In the genomic region with DNA sequence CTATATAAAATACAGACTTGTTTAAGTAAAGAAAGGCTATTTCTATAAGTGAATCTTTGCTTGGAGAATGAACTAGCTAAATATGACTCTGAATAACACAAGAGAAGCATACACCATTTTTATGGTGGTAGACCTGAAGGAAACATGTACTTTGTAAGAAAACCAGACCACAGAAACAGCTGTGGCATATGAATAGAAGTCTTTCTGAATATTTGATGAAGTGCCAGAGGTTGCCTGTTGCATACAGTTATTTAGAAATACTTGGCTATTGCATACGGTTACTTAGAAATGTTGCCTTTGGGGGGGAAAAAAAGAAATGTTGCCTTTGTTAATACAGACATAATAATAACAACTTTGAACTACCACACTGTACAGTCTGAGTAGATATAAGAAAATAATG, we compare ENCODE assay signal across 19 cellular contexts. TPM values are rescaled to one million over a fixed set of nuclear protein-coding genes. Genes with fewer than 3 reads are reported as not detected.
DNase-seq lines count a peak whose midpoint lies in the region; ATAC-seq and TF ChIP-seq lines count a peak whose summit lies in the region.
"Had no signal": no experiment of that assay in that cellular context is flagged by ENCODE, and none has a peak within 500 bp of the region (broad histone marks: within the 10 kb centered on the region; RNA-seq: fewer than 3 reads in every experiment).

No MANE protein-coding gene starts in this region.

- ATAC-seq in left cardiac atrium = no peak

- H3K4me2 ChIP-seq in mammary epithelial cell (ENCODE audit: insufficient read depth, low read depth, low read length) = no peak overlapping the region
- H3K4me2 ChIP-seq in SK-N-SH = no peak overlapping the region
- H3K4me2 ChIP-seq: BLaER1 treated with 17β-estradiol and CSF1 and Interleukin-3, amounts not matched to agents 10 nM and 100 nM; PC-9 had no signal

- no peak for TF ChIP-seq RAD21 in SK-N-SH (IDR thresholded peaks at IDR 0.05; ENCODE audit: low read length)

- dilution Hi-C loops in mammary epithelial cell (cut with HindIII; ENCODE audit: low sequenced_read_pairs) = no loop called here

- no peaks in the 10 kb centered on the region for H3F3A ChIP-seq in SK-N-SH (replicated peaks; ENCODE audit: insufficient read depth)

- no peak for TF ChIP-seq EP300 in SK-N-SH (IDR thresholded peaks at IDR 0.05; ENCODE audit: borderline replicate concordance in 1 of 2, low read depth in 1 of 2, low read length in 1 of 2)

- peak; percentile 62 for DNase-seq in AG10803 (ENCODE audit: low read depth)
- DNase-seq in SJCRH30 = peak; percentile 37 to 74
- DNase-seq in mammary epithelial cell = peak; percentile 27
- peak; percentile 42 for DNase-seq in fibroblast of the aortic adventitia (ENCODE audit: low read depth)
- no peak for DNase-seq in NCI-H2081 treated with DMSO at 0.1 percent for 48 hours (lab: John Stamatoyannopoulos, UW)
- no peak for DNase-seq in left cardiac atrium
- no peak for DNase-seq in RPMI8226
- no peak for DNase-seq in SK-N-SH
- DNase-seq: CD8-positive, alpha-beta memory T cell; DMS79 treated with DMSO at 0.1 percent for 48 hours; KBM-7; NCI-H1436 treated with DMSO at 0.1 percent for 48 hours; NCI-H2081; NCI-H510A treated with DMSO at 0.1 percent for 48 hours; NCI-H82; PC-9 had no signal

- intact Hi-C loops in mammary epithelial cell (cut with micrococcal nuclease) = no loop called here
- intact Hi-C loops in left cardiac atrium (cut with DNase I) = no loop called here

- no peaks in the 10 kb centered on the region for H3K79me2 ChIP-seq in mammary epithelial cell (ENCODE audit: insufficient read depth, low read length)
- H3K79me2 ChIP-seq in SK-N-SH (ENCODE audit: insufficient read depth) = no peaks in the 10 kb centered on the region

- POLR2A ChIA-PET in SK-N-SH (lab: Yijun Ruan, JAX) = no interaction called here

- H3K27ac ChIP-seq in SJCRH30 (peak overlapping the region; percentile 63), mammary epithelial cell (ENCODE audit: insufficient read depth, low read depth, low read length) (no peak overlapping the region), SK-N-SH (ENCODE audit: low read depth in 2 of 2, low read length in 1 of 2) (no peak overlapping the region)
- H3K27ac ChIP-seq: BLaER1 treated with 17β-estradiol and CSF1 and Interleukin-3, amounts not matched to agents 10 nM and 100 nM; PC-9 had no signal

- in situ Hi-C loops in mammary epithelial cell (cut with MboI; ENCODE audit: low sequenced_read_pairs in 2 of 2) = no loop called here

- H3K9me3 ChIP-seq in SJCRH30 (replicated peaks) = no peaks in the 10 kb centered on the region
- no peaks in the 10 kb centered on the region for H3K9me3 ChIP-seq in mammary epithelial cell (replicated peaks; ENCODE audit: insufficient read depth, low read length)
- H3K9me3 ChIP-seq in SK-N-SH = no peaks in the 10 kb centered on the region; the same call in 1 of the 2 replicates
- H3K9me3 ChIP-seq: BLaER1 treated with 17β-estradiol and CSF1 and Interleukin-3, amounts not matched to agents 10 nM and 100 nM; HAP-1 had no signal

- CTCF ChIA-PET in mammary epithelial cell (lab: Charles Lee; ENCODE audit: low non-redundant PET) (no interaction called here), SK-N-SH (lab: Yijun Ruan, JAX) (no interaction called here)

- H3K36me3 ChIP-seq in SJCRH30 (no peaks in the 10 kb centered on the region), mammary epithelial cell (ENCODE audit: insufficient read depth, low read length) (no peaks in the 10 kb centered on the region), SK-N-SH (replicated peaks in 1 of 2; ENCODE audit: control insufficient read depth in 1 of 2, insufficient read depth in 2 of 2, low read length in 1 of 2) (no peaks in the 10 kb centered on the region)
- H3K36me3 ChIP-seq: BLaER1 treated with 17β-estradiol and CSF1 and Interleukin-3, amounts not matched to agents 10 nM and 100 nM; HAP-1 had no signal

- H3K9ac ChIP-seq in mammary epithelial cell (ENCODE audit: insufficient read depth, low read length) = no peak overlapping the region
- no peak overlapping the region for H3K9ac ChIP-seq in SK-N-SH
- H3K9ac ChIP-seq: BLaER1 treated with 17β-estradiol and CSF1 and Interleukin-3, amounts not matched to agents 10 nM and 100 nM had no signal

- no peaks in the 10 kb centered on the region for H3K27me3 ChIP-seq in SJCRH30
- peaks cover 2% of the 10 kb centered on the region for H3K27me3 ChIP-seq in mammary epithelial cell (ENCODE audit: insufficient read depth, low read length)
- H3K27me3 ChIP-seq in SK-N-SH (ENCODE audit: insufficient read depth) = peaks cover 5% of the 10 kb centered on the region; the same call in 1 of the 2 replicates
- H3K27me3 ChIP-seq: BLaER1 treated with 17β-estradiol and CSF1 and Interleukin-3, amounts not matched to agents 10 nM and 100 nM had no signal

- BruUV-seq in mammary epithelial cell (replicated peaks; lab: Mats Ljungman, UMichigan) = no TSS peak

- H4K20me1 ChIP-seq in mammary epithelial cell (ENCODE audit: insufficient read depth, low read length) = no peaks in the 10 kb centered on the region
- no peaks in the 10 kb centered on the region for H4K20me1 ChIP-seq in SK-N-SH (ENCODE audit: insufficient read depth)
- H4K20me1 ChIP-seq: BLaER1 treated with 17β-estradiol and CSF1 and Interleukin-3, amounts not matched to agents 10 nM and 100 nM had no signal

- H3K9me2 ChIP-seq in SK-N-SH = no peaks in the 10 kb centered on the region

- TF ChIP-seq CTCF in AG10803 (conservative IDR thresholded peaks at IDR 0.05; ENCODE audit: low read length) (no peak), mammary epithelial cell (conservative IDR thresholded peaks at IDR 0.05 in 1 of 2, IDR thresholded peaks at IDR 0.05 in 1 of 2; ENCODE audit: extremely low read depth in 1 of 2, insufficient read depth in 1 of 2, low read depth in 1 of 2, low read length in 2 of 2) (no peak), fibroblast of the aortic adventitia (IDR thresholded peaks at IDR 0.05; ENCODE audit: insufficient read depth, low read length) (no peak), SK-N-SH (IDR thresholded peaks at IDR 0.05) (no peak)

- H2AFZ ChIP-seq in mammary epithelial cell (ENCODE audit: low read depth, low read length) (no peak overlapping the region), SK-N-SH (ENCODE audit: low read depth) (no peak overlapping the region)
- H2AFZ ChIP-seq: PC-9 had no signal

- H3K4me3 ChIP-seq in AG10803 (ENCODE audit: low read length) (no peak overlapping the region), SJCRH30 (no peak overlapping the region), mammary epithelial cell (replicated peaks in 1 of 3; ENCODE audit: insufficient read depth in 1 of 3, low read depth in 2 of 3, low read length in 3 of 3) (no peak overlapping the region), fibroblast of the aortic adventitia (ENCODE audit: low read depth, low read length) (no peak overlapping the region), SK-N-SH (ENCODE audit: low read depth in 2 of 2, low read length in 1 of 2) (no peak overlapping the region)
- H3K4me3 ChIP-seq: BLaER1 treated with 17β-estradiol and CSF1 and Interleukin-3, amounts not matched to agents 10 nM and 100 nM; HAP-1; PC-9 had no signal

- 0% methylated on average over 1 of the region's 1 CpG for WGBS in mammary epithelial cell (ENCODE audit: low coverage, missing lambda C conversion rate)
- 38% methylated on average over 1 of the region's 1 CpG for WGBS in SK-N-SH (ENCODE audit: low lambda C conversion rate)

- H3K4me1 ChIP-seq in SJCRH30 (peaks cover 29% of the 10 kb centered on the region), mammary epithelial cell (ENCODE audit: insufficient read depth, low read length) (no peaks in the 10 kb centered on the region), SK-N-SH (ENCODE audit: control insufficient read depth in 1 of 2, insufficient read depth in 2 of 2, low read depth in 1 of 2, low read length in 1 of 2) (no peaks in the 10 kb centered on the region)
- H3K4me1 ChIP-seq: HAP-1 had no signal

TF ChIP-seq in SK-N-SH, 30 proteins besides CTCF, POLR2A, EP300 and RAD21 (continues in another document):
- no peak for TF ChIP-seq MXI1 (IDR thresholded peaks at IDR 0.05; ENCODE audit: low read depth, low read length)
- TF ChIP-seq TCF12 (IDR thresholded peaks at IDR 0.05) = no peak
- no peak for TF ChIP-seq FOXM1 (IDR thresholded peaks at IDR 0.05; ENCODE audit: low read depth)

RNA-seq across cellular contexts. Expression of a gene that starts 16.8 kb away (rescaled TPM):
- total RNA-seq in SJCRH30 (2014; rRNA removed; shearing (Covaris generic)) = 32.5 and 36.8 TPM in 2 replicates
- 10 to 100 TPM; 31.2 to 47.0 TPM for total RNA-seq in mammary epithelial cell
- polyA plus RNA-seq in mammary epithelial cell = 9.4 TPM
- polyA minus RNA-seq in mammary epithelial cell = 12.8 TPM
- 20.2 and 24.2 TPM in 2 replicates for total RNA-seq in fibroblast of the aortic adventitia (ENCODE audit: low replicate concordance)
- 10 to 100 TPM; 16.0 to 18.6 TPM for total RNA-seq in left cardiac atrium
- polyA plus RNA-seq in SK-N-SH (2012; rRNA removed) = 4.4 and 6.1 TPM in 2 replicates
- 4.6 and 5.1 TPM in 2 replicates for polyA plus RNA-seq in SK-N-SH (2012; cell fraction: cytosol; rRNA removed)
- 11.7 and 12.8 TPM in 2 replicates for polyA plus RNA-seq in SK-N-SH (2012; cell fraction: nucleus; rRNA removed)

RNA-seq across cellular contexts. Expression of a gene that starts 31.5 kb away (rescaled TPM):
- total RNA-seq in SJCRH30 (2014; rRNA removed; shearing (Covaris generic)) = not detected in 2 replicates
- total RNA-seq in mammary epithelial cell (not detected), fibroblast of the aortic adventitia (ENCODE audit: low replicate concordance) (under 0.01 TPM in 1 of 2 replicates, not detected in the other), left cardiac atrium (under 1 TPM in 1 of 2 donors, not detected in 1; 0.91 TPM)
- polyA plus RNA-seq in mammary epithelial cell (not detected), SK-N-SH (2012; rRNA removed) (not detected in 2 replicates)
- not detected for polyA minus RNA-seq in mammary epithelial cell
- polyA plus RNA-seq in SK-N-SH (2012; cell fraction: cytosol; rRNA removed) = 0.03 TPM in 1 of 2 replicates, not detected in the other
- polyA plus RNA-seq in SK-N-SH (2012; cell fraction: nucleus; rRNA removed) = not detected in 2 replicates
- total RNA-seq: A172; CD8-positive, alpha-beta memory T cell; PC-9 had no signal
- polyA plus RNA-seq: CD8-positive, alpha-beta memory T cell had no signal

Comparison
In these comparisons a context has a peak if more than half of its experiments do, and no peak if none do; other contexts are left out.
1. DNase-seq: peak in AG10803 (single experiment), SJCRH30 (2 of 2), mammary epithelial cell (single experiment) and fibroblast of the aortic adventitia (single experiment); none in NCI-H2081 treated with DMSO at 0.1 percent for 48 hours (single experiment), left cardiac atrium (single experiment), RPMI8226 (single experiment) and SK-N-SH (single experiment).